In genomic region chr16:49592507-49593422, GRCh38 we compare ENCODE assay signal across 8 cellular contexts.
DNase-seq lines count a peak whose midpoint lies in the region; ATAC-seq and TF ChIP-seq lines count a peak whose summit lies in the region.

No MANE protein-coding gene starts in this region.

- H2BK120ac ChIP-seq in mesenchymal stem cell (ENCODE audit: low read depth, low read length), result no peak overlapping the region

- H3K4me1 Mint-ChIP-seq in T-cell, result peaks cover 12 to 25% (median 13%) of the 10 kb centered on the region in 3 donors

- H3K4me3 ChIP-seq in A673 (ENCODE audit: low read depth, low read length, poor library complexity, severe bottlenecking), result no peak overlapping the region
- no peak overlapping the region for H3K4me3 ChIP-seq in HUES64 (ENCODE audit: low read length)
- H3K4me3 ChIP-seq in mesenchymal stem cell (ENCODE audit: insufficient read depth in 1 of 2, low read depth in 1 of 2, low read length in 2 of 2), result no peak overlapping the region
- H3K4me3 ChIP-seq in aorta (ENCODE audit: low read length in 2 of 2), result no peak overlapping the region

- TF ChIP-seq CTCF in A673 (conservative IDR thresholded peaks at IDR 0.05; ENCODE audit: low read depth, low read length) (peak; percentile 78), GM12873 (IDR thresholded peaks at IDR 0.05; ENCODE audit: insufficient read depth, low read depth, low read length, missing control alignments) (peak; percentile 95)

- peaks cover 5 to 20% of the 10 kb centered on the region in 2 donors for H3K27me3 Mint-ChIP-seq in T-cell

- no peak overlapping the region for H2AFZ ChIP-seq in mesenchymal stem cell (ENCODE audit: low read depth, low read length)

- no peak overlapping the region for H3K27ac Mint-ChIP-seq in T-cell

- H3K27ac ChIP-seq in A673 (ENCODE audit: low read depth, low read length, poor library complexity, severe bottlenecking) (no peak overlapping the region), HUES64 (ENCODE audit: low read depth, low read length) (no peak overlapping the region), mesenchymal stem cell (ENCODE audit: low read length, poor library complexity, severe bottlenecking) (no peak overlapping the region), aorta (ENCODE audit: low read depth in 1 of 2, low read length in 2 of 2) (no peak overlapping the region)

- H2BK5ac ChIP-seq in mesenchymal stem cell (ENCODE audit: low read depth, low read length, poor library complexity, severe bottlenecking), result no peak overlapping the region

- H2BK15ac ChIP-seq in mesenchymal stem cell (ENCODE audit: low read depth, poor library complexity, severe bottlenecking), result no peak overlapping the region

- H3K18ac ChIP-seq in mesenchymal stem cell (ENCODE audit: low read depth in 1 of 2, low read length in 2 of 2), result no peak overlapping the region

- H3K4me1 ChIP-seq in A673 (ENCODE audit: insufficient read depth, low read length, poor library complexity, severe bottlenecking) (peaks cover 17% of the 10 kb centered on the region), HUES64 (ENCODE audit: insufficient read depth, low read length) (peaks cover 52% of the 10 kb centered on the region), mesenchymal stem cell (ENCODE audit: control insufficient read depth, insufficient read depth, low read depth, low read length) (peaks cover 10% of the 10 kb centered on the region), aorta (ENCODE audit: control insufficient read depth in 1 of 2, insufficient read depth in 2 of 2, low read length in 2 of 2) (no peaks in the 10 kb centered on the region)

- CTCF ChIA-PET in A673 (lab: Charles Lee) (interaction anchor here (0.6 to 1.9 kb wide), 6 partner anchors 28 to 185 kb away, joined by 3 to 13 read pairs (median 6); no protein-coding TSS in a partner anchor), T-cell (lab: Charles Lee) (interaction anchor here (0.6 to 1.5 kb wide), 7 partner anchors 9 to 185 kb away, joined by 3 to 5 read pairs (median 3); no protein-coding TSS in a partner anchor)

- DNase-seq in A673 (ENCODE audit: low spot score), result peak; percentile 52
- peak in 24 of 34 experiments; percentile 7 to 48 (median 28) for DNase-seq in T-cell
- DNase-seq in cerebellum (ENCODE audit: low spot score), result peak; percentile 38
- peak; percentile 27 for DNase-seq in mesenchymal stem cell
- no peak for DNase-seq in aorta

- H3K14ac ChIP-seq in mesenchymal stem cell (ENCODE audit: low read length in 2 of 2), result no peak overlapping the region

- H3K36me3 ChIP-seq in A673 (ENCODE audit: insufficient read depth, low read length, poor library complexity, severe bottlenecking) (no peaks in the 10 kb centered on the region), HUES64 (ENCODE audit: insufficient read depth, low read length) (no peaks in the 10 kb centered on the region), mesenchymal stem cell (ENCODE audit: control insufficient read depth in 1 of 2, insufficient read depth in 2 of 2, low read depth in 1 of 2, low read length in 2 of 2) (no peaks in the 10 kb centered on the region), aorta (ENCODE audit: control insufficient read depth in 1 of 2, insufficient read depth in 2 of 2, low read length in 1 of 2) (no peaks in the 10 kb centered on the region)

- WGBS in HUES64, result 75% methylated on average over 11 of the region's 13 CpGs
- 73% methylated on average over 10 of the region's 13 CpGs for WGBS in mesenchymal stem cell
- WGBS in aorta, 2 donors, result 63 to 70% methylated on average over 13 of the region's 13 CpGs

- POLR2A ChIA-PET in A673 (lab: Charles Lee; ENCODE audit: low non-redundant PET), result no interaction called here
- POLR2A ChIA-PET in T-cell (lab: Charles Lee), result no interaction called here

- H3K4me2 ChIP-seq in mesenchymal stem cell (ENCODE audit: low read length, poor library complexity, severe bottlenecking), result no peak overlapping the region

- no peaks in the 10 kb centered on the region for H3K27me3 ChIP-seq in A673 (replicated peaks; ENCODE audit: insufficient read depth, low read depth, low read length, poor library complexity)
- H3K27me3 ChIP-seq in HUES64 (ENCODE audit: insufficient read depth, low read length), result no peaks in the 10 kb centered on the region
- H3K27me3 ChIP-seq in mesenchymal stem cell (ENCODE audit: control insufficient read depth in 1 of 2, insufficient read depth in 1 of 2, low read length in 2 of 2), result peaks cover 0 to 5% of the 10 kb centered on the region in 2 experiments
- no peaks in the 10 kb centered on the region for H3K27me3 ChIP-seq in aorta (ENCODE audit: control insufficient read depth in 1 of 2, insufficient read depth in 2 of 2, low read length in 1 of 2)

- H2BK12ac ChIP-seq in mesenchymal stem cell (ENCODE audit: low read length in 2 of 2), result no peak overlapping the region

- intact Hi-C loops in A673 (cut with micrococcal nuclease; ENCODE audit: unreplicated experiment), result loop anchor here (2.0 to 10.0 kb wide), 4 partner anchors 36 to 332 kb away; no protein-coding TSS in a partner anchor
- intact Hi-C loops in aorta (cut with DNase I), result loop anchor here (2.0 to 10.0 kb wide), 4 partner anchors 98 to 185 kb away; no protein-coding TSS in a partner anchor

- ATAC-seq in T-cell (replicated peaks in 1 of 4), result peak; percentile 41 to 64 (median 62)
- ATAC-seq in aorta (ENCODE audit: low FRiP score), result peak; percentile 45
- no peak for ATAC-seq in activated CD4-positive, CD25-positive, alpha-beta regulatory T cell treated with anti-CD3 and anti-CD28 coated beads, Interleukin-2, amount 50 U/mL, for 24 hours

- peaks cover 2% of the 10 kb centered on the region for H3K79me1 ChIP-seq in mesenchymal stem cell (replicated peaks; ENCODE audit: low read length, poor library complexity, severe bottlenecking)

- H3K36me3 Mint-ChIP-seq in T-cell, result no peaks in the 10 kb centered on the region

- H3K4ac ChIP-seq in mesenchymal stem cell (ENCODE audit: low read depth in 1 of 2, low read length in 2 of 2), result no peak overlapping the region

- no peak overlapping the region for H4K8ac ChIP-seq in mesenchymal stem cell (ENCODE audit: low read length)

- H3K9me3 Mint-ChIP-seq in T-cell, result no peaks in the 10 kb centered on the region

- H3K4me3 Mint-ChIP-seq in T-cell, result no peak overlapping the region

- H3K9me3 ChIP-seq in A673 (ENCODE audit: low read depth, low read length, poor library complexity, severe bottlenecking) (no peaks in the 10 kb centered on the region), HUES64 (ENCODE audit: insufficient read depth, low read depth, low read length) (no peaks in the 10 kb centered on the region), mesenchymal stem cell (ENCODE audit: control insufficient read depth, low read length) (no peaks in the 10 kb centered on the region), aorta (ENCODE audit: control insufficient read depth, low read length) (no peaks in the 10 kb centered on the region)

- no peak overlapping the region for H4K91ac ChIP-seq in mesenchymal stem cell (ENCODE audit: low read length)

- no peak overlapping the region for H3K23ac ChIP-seq in mesenchymal stem cell (ENCODE audit: low read length in 2 of 2)

- no peak overlapping the region for H2AK5ac ChIP-seq in mesenchymal stem cell (ENCODE audit: low read length, severe bottlenecking)

- H3K9ac ChIP-seq in HUES64 (ENCODE audit: low read depth, low read length) (0 out of 2 replicates have a peak overlapping the region, but pooled peaks have one; percentile 10), mesenchymal stem cell (ENCODE audit: low read length) (no peak overlapping the region)

- BruUV-seq in A673 (replicated peaks; lab: Mats Ljungman, UMichigan), result no TSS peak

Comparison
In these comparisons a context has a peak if more than half of its experiments do, and no peak if none do; other contexts are left out.
1. DNase-seq: peak in A673 (single experiment), T-cell (24 of 34), cerebellum (single experiment) and mesenchymal stem cell (single experiment); none in aorta (0 of 2).
2. ATAC-seq: peak in T-cell (4 of 4) and aorta (single experiment); none in activated CD4-positive, CD25-positive, alpha-beta regulatory T cell treated with anti-CD3 and anti-CD28 coated beads, Interleukin-2, amount 50 U/mL, for 24 hours (0 of 2).